Comparison of ENCODE assay signal across 7 cellular contexts in the genomic region with DNA sequence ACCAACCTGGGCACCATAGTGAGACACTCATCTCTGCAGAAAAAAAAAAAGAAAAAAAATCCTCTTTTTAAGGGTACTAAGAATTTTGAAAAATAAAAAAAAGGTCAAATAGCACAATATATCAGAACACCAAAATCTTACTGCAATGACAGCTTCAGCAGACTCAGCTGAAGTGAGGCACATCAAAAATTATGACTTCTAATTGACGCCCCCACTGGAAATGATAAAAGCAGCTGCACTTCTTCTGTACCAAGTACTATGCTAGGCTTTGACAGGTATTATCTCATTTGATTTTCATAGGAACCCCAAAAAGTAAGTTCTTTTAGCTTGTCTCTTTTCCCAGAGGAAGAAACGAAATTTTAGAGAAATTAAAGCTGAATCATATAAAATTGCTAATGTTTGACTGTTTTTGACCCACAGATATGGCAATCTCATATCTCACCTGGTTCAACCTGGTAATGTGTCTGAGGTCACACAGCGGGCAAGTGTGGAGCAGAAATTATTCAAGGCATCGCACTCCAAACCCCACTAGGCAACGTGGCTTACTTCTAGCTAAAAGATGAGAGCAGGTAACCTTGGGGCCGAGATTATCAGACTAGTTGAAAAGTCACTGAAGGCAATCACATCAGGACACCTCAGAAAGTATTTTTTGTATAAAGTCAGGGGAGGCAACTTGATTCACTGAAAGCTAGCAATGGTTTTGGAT.
"Had no signal": no experiment of that assay in that cellular context is flagged by ENCODE, and none has a peak within 500 bp of the region (broad histone marks: within the 10 kb centered on the region; RNA-seq: fewer than 3 reads in every experiment).

No MANE protein-coding gene starts in this region.

- H3K4me3 ChIP-seq: GM12878 had no signal

- DNase-seq: GDM1, GF-D8 had no signal

- ATAC-seq: GM12878 had no signal

- FAIRE-seq: G401.6, GM12878, GM12891, GM18507, GM19239 had no signal
